In genomic region chr14:24843494-24843893, GRCh38 we compare ENCODE assay signal across 13 cellular contexts.
A peak's percentile ranks its signal among the peaks of the same experiment; 100 is the strongest.
DNase-seq lines count a peak whose midpoint lies in the region; ATAC-seq and TF ChIP-seq lines count a peak whose summit lies in the region.
"Had no signal": no experiment of that assay in that cellular context is flagged by ENCODE, and none has a peak within 500 bp of the region (broad histone marks: within the 10 kb centered on the region; RNA-seq: fewer than 3 reads in every experiment).

No MANE protein-coding gene starts in this region.

- H2BK12ac ChIP-seq in mesenchymal stem cell (ENCODE audit: low read length in 2 of 2) = no peak overlapping the region

- no CpG with 5 or more reads among the region's 2 CpGs for WGBS in mesenchymal stem cell
- WGBS in adrenal gland, 4 donors = 69 to 83% (median 76%) methylated on average over 2 of the region's 2 CpGs

- CTCF ChIA-PET in WTC11 (lab: Charles Lee) = no interaction called here

- H3K27ac ChIP-seq in mesenchymal stem cell (ENCODE audit: low read length, poor library complexity, severe bottlenecking) (no peak overlapping the region), adrenal gland (no peak overlapping the region)

- no peaks in the 10 kb centered on the region for H3K27me3 ChIP-seq in mesenchymal stem cell (ENCODE audit: control insufficient read depth in 1 of 2, insufficient read depth in 1 of 2, low read length in 2 of 2)
- H3K27me3 ChIP-seq in adrenal gland = no peaks in the 10 kb centered on the region

- POLR2A ChIA-PET in WTC11 (lab: Charles Lee) = no interaction called here

- H4K8ac ChIP-seq in mesenchymal stem cell (ENCODE audit: low read length) = no peak overlapping the region

- H2AFZ ChIP-seq in mesenchymal stem cell (ENCODE audit: low read depth, low read length) = no peak overlapping the region

- H3K79me1 ChIP-seq in mesenchymal stem cell (replicated peaks; ENCODE audit: low read length, poor library complexity, severe bottlenecking) = no peaks in the 10 kb centered on the region

- no peak overlapping the region for H2BK120ac ChIP-seq in mesenchymal stem cell (ENCODE audit: low read depth, low read length)

- no peak overlapping the region for H3K9ac ChIP-seq in mesenchymal stem cell (ENCODE audit: low read length)

- H3K4me1 ChIP-seq in mesenchymal stem cell (ENCODE audit: control insufficient read depth, insufficient read depth, low read depth, low read length) (no peaks in the 10 kb centered on the region), adrenal gland (replicated peaks in 1 of 2) (no peaks in the 10 kb centered on the region)

- ATAC-seq in GM19025 (IDR thresholded peaks at IDR 0.05; ENCODE audit: low read depth, unreplicated experiment) = peak; percentile 77
- ATAC-seq in HG02571 (IDR thresholded peaks at IDR 0.05; ENCODE audit: unreplicated experiment) = peak; percentile 58
- peak; percentile 90 for ATAC-seq in HG03469 (IDR thresholded peaks at IDR 0.05; ENCODE audit: unreplicated experiment)
- no peak for ATAC-seq in WTC11
- ATAC-seq: activated CD8-positive, alpha-beta T cell treated with anti-CD3 and anti-CD28 coated beads, Interleukin-2, amount 10 ng/mL, durations not matched to agents 7 days and 5 days had no signal

- TF ChIP-seq CTCF in WTC11 (IDR thresholded peaks at IDR 0.05) = no peak
- TF ChIP-seq CTCF in adrenal gland (IDR thresholded peaks at IDR 0.05) = no peak

- no peaks in the 10 kb centered on the region for H3K36me3 Mint-ChIP-seq in WTC11

- no peak overlapping the region for H2BK15ac ChIP-seq in mesenchymal stem cell (ENCODE audit: low read depth, poor library complexity, severe bottlenecking)

- peaks cover 10% of the 10 kb centered on the region for H3K4me1 Mint-ChIP-seq in WTC11

- no peak overlapping the region for H4K91ac ChIP-seq in mesenchymal stem cell (ENCODE audit: low read length)

- no peak overlapping the region for H3K27ac Mint-ChIP-seq in WTC11
- H3K27ac Mint-ChIP-seq: activated CD8-positive, alpha-beta T cell treated with anti-CD3 and anti-CD28 coated beads, Interleukin-2, amount 10 ng/mL, durations not matched to agents 7 days and 5 days had no signal

- H3K9me3 Mint-ChIP-seq in WTC11 = no peaks in the 10 kb centered on the region
- H3K9me3 Mint-ChIP-seq: nephron had no signal

- no peak overlapping the region for H2AK5ac ChIP-seq in mesenchymal stem cell (ENCODE audit: low read length, severe bottlenecking)

- H3K4me3 ChIP-seq in mesenchymal stem cell (ENCODE audit: insufficient read depth in 1 of 2, low read depth in 1 of 2, low read length in 2 of 2) (no peak overlapping the region), adrenal gland (no peak overlapping the region)

- H3K18ac ChIP-seq in mesenchymal stem cell (ENCODE audit: low read depth in 1 of 2, low read length in 2 of 2) = no peak overlapping the region

- no peaks in the 10 kb centered on the region for H3K27me3 Mint-ChIP-seq in WTC11 (ENCODE audit: low read depth)

- H3K23ac ChIP-seq in mesenchymal stem cell (ENCODE audit: low read length in 2 of 2) = no peak overlapping the region

- H3K36me3 ChIP-seq in mesenchymal stem cell (ENCODE audit: control insufficient read depth in 1 of 2, insufficient read depth in 2 of 2, low read depth in 1 of 2, low read length in 2 of 2) (no peaks in the 10 kb centered on the region), adrenal gland (replicated peaks in 1 of 2) (no peaks in the 10 kb centered on the region)

- no peak overlapping the region for H3K14ac ChIP-seq in mesenchymal stem cell (ENCODE audit: low read length in 2 of 2)

- H3K9me3 ChIP-seq in mesenchymal stem cell (ENCODE audit: control insufficient read depth, low read length) = no peaks in the 10 kb centered on the region
- H3K9me3 ChIP-seq in adrenal gland (replicated peaks in 1 of 3) = no peaks in the 10 kb centered on the region

- no peak overlapping the region for H3K4ac ChIP-seq in mesenchymal stem cell (ENCODE audit: low read depth in 1 of 2, low read length in 2 of 2)

- DNase-seq in mesenchymal stem cell = peak; percentile 5
- no peak for DNase-seq in WTC11 (ENCODE audit: low spot score)
- DNase-seq in effector CD4-positive, alpha-beta T cell = no peak
- DNase-seq in adrenal gland = no peak
- no peak for DNase-seq in NCI-H146 treated with DMSO at 0.1 percent for 48 hours (lab: John Stamatoyannopoulos, UW; ENCODE audit: unreplicated experiment)
- DNase-seq: activated CD8-positive, alpha-beta T cell treated with anti-CD3 and anti-CD28 coated beads, Interleukin-2, amount 10 ng/mL, durations not matched to agents 7 days and 5 days; amygdala; NCI-H1436 treated with DMSO at 0.1 percent for 48 hours; stimulated activated CD4-positive, alpha-beta T cell treated with anti-CD3 and anti-CD28 coated beads, Interleukin-2, amount 100 ng/mL, for 24 hours had no signal

- H3K4me3 Mint-ChIP-seq in WTC11 = no peak overlapping the region
- H3K4me3 Mint-ChIP-seq: activated CD8-positive, alpha-beta T cell treated with anti-CD3 and anti-CD28 coated beads, Interleukin-2, amount 10 ng/mL, durations not matched to agents 7 days and 5 days; nephron had no signal

- H2BK5ac ChIP-seq in mesenchymal stem cell (ENCODE audit: low read depth, low read length, poor library complexity, severe bottlenecking) = no peak overlapping the region

- H3K4me2 ChIP-seq in mesenchymal stem cell (ENCODE audit: low read length, poor library complexity, severe bottlenecking) = no peak overlapping the region

- no peak for TF ChIP-seq POLR2A in adrenal gland (IDR thresholded peaks at IDR 0.05)

- intact Hi-C loops in adrenal gland (cut with DNase I) = no loop called here

TF ChIP-seq in WTC11, 78 proteins besides CTCF, POLR2A, EP300 and RAD21 (continues in another document):
- TF ChIP-seq HMGA2 (CRISPR knock-in tag; IDR thresholded peaks at IDR 0.05) = no peak
- no peak for TF ChIP-seq NR3C1 (CRISPR knock-in tag; conservative IDR thresholded peaks at IDR 0.05; ENCODE audit: low read depth)
- no peak for TF ChIP-seq CBFB (CRISPR knock-in tag; IDR thresholded peaks at IDR 0.05; ENCODE audit: low read depth)
- TF ChIP-seq ETV6 (CRISPR knock-in tag; IDR thresholded peaks at IDR 0.05) = no peak
- no peak for TF ChIP-seq ATF2 (CRISPR knock-in tag; IDR thresholded peaks at IDR 0.05; ENCODE audit: borderline replicate concordance, low read depth)
- TF ChIP-seq TEAD1 (CRISPR knock-in tag; IDR thresholded peaks at IDR 0.05) = no peak
- TF ChIP-seq JUN (CRISPR knock-in tag; IDR thresholded peaks at IDR 0.05) = no peak
- TF ChIP-seq FOXJ3 (CRISPR knock-in tag; IDR thresholded peaks at IDR 0.05; ENCODE audit: borderline replicate concordance) = no peak
- TF ChIP-seq, protein P1, sequence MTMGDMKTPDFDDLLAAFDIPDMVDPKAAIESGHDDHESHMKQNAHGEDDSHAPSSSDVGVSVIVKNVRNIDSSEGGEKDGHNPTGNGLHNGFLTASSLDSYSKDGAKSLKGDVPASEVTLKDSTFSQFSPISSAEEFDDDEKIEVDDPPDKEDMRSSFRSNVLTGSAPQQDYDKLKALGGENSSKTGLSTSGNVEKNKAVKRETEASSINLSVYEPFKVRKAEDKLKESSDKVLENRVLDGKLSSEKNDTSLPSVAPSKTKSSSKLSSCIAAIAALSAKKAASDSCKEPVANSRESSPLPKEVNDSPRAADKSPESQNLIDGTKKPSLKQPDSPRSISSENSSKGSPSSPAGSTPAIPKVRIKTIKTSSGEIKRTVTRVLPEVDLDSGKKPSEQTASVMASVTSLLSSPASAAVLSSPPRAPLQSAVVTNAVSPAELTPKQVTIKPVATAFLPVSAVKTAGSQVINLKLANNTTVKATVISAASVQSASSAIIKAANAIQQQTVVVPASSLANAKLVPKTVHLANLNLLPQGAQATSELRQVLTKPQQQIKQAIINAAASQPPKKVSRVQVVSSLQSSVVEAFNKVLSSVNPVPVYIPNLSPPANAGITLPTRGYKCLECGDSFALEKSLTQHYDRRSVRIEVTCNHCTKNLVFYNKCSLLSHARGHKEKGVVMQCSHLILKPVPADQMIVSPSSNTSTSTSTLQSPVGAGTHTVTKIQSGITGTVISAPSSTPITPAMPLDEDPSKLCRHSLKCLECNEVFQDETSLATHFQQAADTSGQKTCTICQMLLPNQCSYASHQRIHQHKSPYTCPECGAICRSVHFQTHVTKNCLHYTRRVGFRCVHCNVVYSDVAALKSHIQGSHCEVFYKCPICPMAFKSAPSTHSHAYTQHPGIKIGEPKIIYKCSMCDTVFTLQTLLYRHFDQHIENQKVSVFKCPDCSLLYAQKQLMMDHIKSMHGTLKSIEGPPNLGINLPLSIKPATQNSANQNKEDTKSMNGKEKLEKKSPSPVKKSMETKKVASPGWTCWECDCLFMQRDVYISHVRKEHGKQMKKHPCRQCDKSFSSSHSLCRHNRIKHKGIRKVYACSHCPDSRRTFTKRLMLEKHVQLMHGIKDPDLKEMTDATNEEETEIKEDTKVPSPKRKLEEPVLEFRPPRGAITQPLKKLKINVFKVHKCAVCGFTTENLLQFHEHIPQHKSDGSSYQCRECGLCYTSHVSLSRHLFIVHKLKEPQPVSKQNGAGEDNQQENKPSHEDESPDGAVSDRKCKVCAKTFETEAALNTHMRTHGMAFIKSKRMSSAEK (CRISPR knock-in tag; IDR thresholded peaks at IDR 0.05; ENCODE audit: borderline replicate concordance) = no peak
- TF ChIP-seq, protein P2, sequence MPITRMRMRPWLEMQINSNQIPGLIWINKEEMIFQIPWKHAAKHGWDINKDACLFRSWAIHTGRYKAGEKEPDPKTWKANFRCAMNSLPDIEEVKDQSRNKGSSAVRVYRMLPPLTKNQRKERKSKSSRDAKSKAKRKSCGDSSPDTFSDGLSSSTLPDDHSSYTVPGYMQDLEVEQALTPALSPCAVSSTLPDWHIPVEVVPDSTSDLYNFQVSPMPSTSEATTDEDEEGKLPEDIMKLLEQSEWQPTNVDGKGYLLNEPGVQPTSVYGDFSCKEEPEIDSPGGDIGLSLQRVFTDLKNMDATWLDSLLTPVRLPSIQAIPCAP (CRISPR knock-in tag; IDR thresholded peaks at IDR 0.05) = no peak
- TF ChIP-seq CREM (CRISPR knock-in tag; IDR thresholded peaks at IDR 0.05) = no peak
- TF ChIP-seq JAZF1 (CRISPR knock-in tag; IDR thresholded peaks at IDR 0.05) = no peak
- TF ChIP-seq GTF2I (CRISPR knock-in tag; conservative IDR thresholded peaks at IDR 0.05) = no peak
